8 cellular contexts compared by ENCODE assay signal in genomic region chr1:28369225-28369517, GRCh38. TPM values are rescaled to one million over a fixed set of nuclear protein-coding genes. Genes with fewer than 3 reads are reported as not detected.
DNase-seq lines count a peak whose midpoint lies in the region; ATAC-seq and TF ChIP-seq lines count a peak whose summit lies in the region.

No MANE protein-coding gene starts in this region.

- no peak overlapping the region for H2BK5ac ChIP-seq in mesendoderm (ENCODE audit: low read length)

- in situ Hi-C loops in brain microvascular endothelial cell (cut with HindIII; ENCODE audit: low pct_ligation_motif_present, low sequenced_read_pairs): no loop called here

- H3K18ac ChIP-seq in mesendoderm (ENCODE audit: low read length): no peak overlapping the region

- H3K9ac ChIP-seq in mesendoderm (ENCODE audit: low read length): peak overlapping the region; percentile 67

- peaks cover 2% of the 10 kb centered on the region for H3K79me1 ChIP-seq in mesendoderm (ENCODE audit: low read length)

- no peaks in the 10 kb centered on the region for H3K9me3 ChIP-seq in cardiac muscle cell (ENCODE audit: low read depth)
- H3K9me3 ChIP-seq in uterus: no peaks in the 10 kb centered on the region

- no peak overlapping the region for H4K8ac ChIP-seq in mesendoderm (ENCODE audit: low read depth, low read length)

- no peak for TF ChIP-seq POLR2A in uterus (IDR thresholded peaks at IDR 0.05)

- no peak overlapping the region for H3K23ac ChIP-seq in mesendoderm (ENCODE audit: low read length)

- H2AK5ac ChIP-seq in mesendoderm (ENCODE audit: low read length): no peak overlapping the region

- DNase-seq in cardiac muscle cell (ENCODE audit: low read depth in 1 of 2, low spot score in 1 of 2): no peak
- DNase-seq in Right ventricle myocardium inferior (ENCODE audit: missing footprints): no peak
- no peak for DNase-seq in brain microvascular endothelial cell
- DNase-seq in mesendoderm: no peak
- DNase-seq in uterus: no peak
- no peak for DNase-seq in effector CD4-positive, alpha-beta T cell
- DNase-seq in SHP77 treated with DMSO at 0.1 percent for 48 hours (lab: John Stamatoyannopoulos, UW): no peak

- peaks cover 23% of the 10 kb centered on the region for H3K79me2 ChIP-seq in mesendoderm (ENCODE audit: control insufficient read depth, insufficient read depth, low read length)

- peak overlapping the region; percentile 99 for H4K5ac ChIP-seq in mesendoderm (ENCODE audit: low read length)

- H3K56ac ChIP-seq in mesendoderm (ENCODE audit: low read length): peak overlapping the region; percentile 83

- intact Hi-C loops in Right ventricle myocardium inferior (cut with DNase I): loop anchor here (1.0 to 10.0 kb wide), 3 partner anchors 40 to 236 kb away; partner anchors contain the start of gene MED18
- intact Hi-C loops in uterus (cut with DNase I; ENCODE audit: low total_unique reads): no loop called here

- no CpG with 5 or more reads among the region's 2 CpGs for WGBS in mesendoderm (ENCODE audit: extremely low coverage, insufficient coverage, low lambda C conversion rate)

- peak overlapping the region; percentile 67 for H3K4me3 ChIP-seq in cardiac muscle cell
- peak overlapping the region; percentile 90 for H3K4me3 ChIP-seq in brain microvascular endothelial cell (ENCODE audit: low read depth, low read length)
- no peak overlapping the region for H3K4me3 ChIP-seq in mesendoderm (ENCODE audit: low read length)
- peak overlapping the region; percentile 76 to 78 for H3K4me3 ChIP-seq in uterus

- no peak for TF ChIP-seq CTCF in cardiac muscle cell (IDR thresholded peaks at IDR 0.05; ENCODE audit: low read depth, low read length)
- TF ChIP-seq CTCF in brain microvascular endothelial cell (IDR thresholded peaks at IDR 0.05; ENCODE audit: low read depth, low read length, missing control alignments): no peak
- no peak for TF ChIP-seq CTCF in uterus (IDR thresholded peaks at IDR 0.05)

- H3K4me2 ChIP-seq in mesendoderm (ENCODE audit: low read length): peak overlapping the region; percentile 77

- H3K27ac ChIP-seq in cardiac muscle cell (peak overlapping the region; percentile 86), brain microvascular endothelial cell (peak overlapping the region; percentile 79), mesendoderm (ENCODE audit: low read depth, low read length) (no peak overlapping the region), uterus (peak overlapping the region; percentile 92 to 94)

- H2BK120ac ChIP-seq in mesendoderm (ENCODE audit: low read depth, low read length): no peak overlapping the region

- H3K36me3 ChIP-seq in cardiac muscle cell (no peaks in the 10 kb centered on the region), brain microvascular endothelial cell (replicated peaks) (no peaks in the 10 kb centered on the region), mesendoderm (ENCODE audit: control insufficient read depth, insufficient read depth, low read length) (no peaks in the 10 kb centered on the region), uterus (no peaks in the 10 kb centered on the region)

- no peak overlapping the region for H3K4ac ChIP-seq in mesendoderm (ENCODE audit: low read depth, low read length)

- no peak overlapping the region for H2BK15ac ChIP-seq in mesendoderm (replicated peaks; ENCODE audit: low read depth)

- no peaks in the 10 kb centered on the region for H3K4me1 ChIP-seq in cardiac muscle cell (ENCODE audit: low read depth)
- H3K4me1 ChIP-seq in mesendoderm (ENCODE audit: control insufficient read depth, low read depth, low read length): peaks cover 2% of the 10 kb centered on the region
- no peaks in the 10 kb centered on the region for H3K4me1 ChIP-seq in uterus

- no peaks in the 10 kb centered on the region for H3K27me3 ChIP-seq in cardiac muscle cell
- no peaks in the 10 kb centered on the region for H3K27me3 ChIP-seq in brain microvascular endothelial cell (replicated peaks)
- no peaks in the 10 kb centered on the region for H3K27me3 ChIP-seq in mesendoderm (ENCODE audit: insufficient read depth, low read length, poor library complexity)
- no peaks in the 10 kb centered on the region for H3K27me3 ChIP-seq in uterus

- ATAC-seq in Right ventricle myocardium inferior (no peak), GM18868 (IDR thresholded peaks at IDR 0.05; ENCODE audit: unreplicated experiment) (no peak)

RNA-seq across cellular contexts. Expression of gene PHACTR4, which starts 0.4 kb away (rescaled TPM):
- total RNA-seq in cardiac muscle cell: 13.5 and 14.8 TPM in 2 replicates
- 27.1 TPM in 2 replicates for polyA plus RNA-seq in cardiac muscle cell
- total RNA-seq in Right ventricle myocardium inferior: 18.1 TPM
- 31.6 TPM for polyA plus RNA-seq in mesendoderm (2013, experiment 1 of 2)
- 30.4 TPM for polyA plus RNA-seq in mesendoderm (2013, experiment 2 of 2)
- 10 to 100 TPM in 3 of 4 donors, 1 to 10 TPM in 1; 9.0 to 45.2 (median 24.3) TPM for total RNA-seq in uterus

RNA-seq across cellular contexts. Expression of gene MED18, which starts 40.3 kb away (rescaled TPM):
- total RNA-seq in cardiac muscle cell (11.5 and 14.9 TPM in 2 replicates), Right ventricle myocardium inferior (10.6 TPM), uterus (10 to 100 TPM in 3 of 4 donors, 1 to 10 TPM in 1; 5.0 to 48.2 (median 17.5) TPM)
- polyA plus RNA-seq in cardiac muscle cell: 14.1 and 17.6 TPM in 2 replicates
- polyA plus RNA-seq in mesendoderm (2013, experiment 1 of 2): 6.3 TPM
- 6.8 TPM for polyA plus RNA-seq in mesendoderm (2013, experiment 2 of 2)
